Comparison of ENCODE assay signal across 12 cellular contexts in genomic region chr1:65527211-65527610, GRCh38.
A peak's percentile ranks its signal among the peaks of the same experiment; 100 is the strongest.
DNase-seq lines count a peak whose midpoint lies in the region; ATAC-seq, FAIRE-seq and TF ChIP-seq lines count a peak whose summit lies in the region.
"Had no signal": no experiment of that assay in that cellular context is flagged by ENCODE, and none has a peak within 500 bp of the region (broad histone marks: within the 10 kb centered on the region; RNA-seq: fewer than 3 reads in every experiment).

No MANE protein-coding gene starts in this region.

- POLR2A ChIA-PET in CD8-positive, alpha-beta memory T cell (lab: Charles Lee), result no interaction called here

- no peaks in the 10 kb centered on the region for H3K9me3 ChIP-seq in CD8-positive, alpha-beta memory T cell (ENCODE audit: low read length)
- no peaks in the 10 kb centered on the region for H3K9me3 ChIP-seq in pancreas
- H3K9me3 ChIP-seq: Caco-2 had no signal

- H3K36me3 Mint-ChIP-seq in CD8-positive, alpha-beta memory T cell, result peaks cover 0 to 17% (median 2%) of the 10 kb centered on the region in 3 donors

- H3K27ac ChIP-seq in CD8-positive, alpha-beta memory T cell (ENCODE audit: low read depth, low read length), result peak overlapping the region; percentile 65
- H3K27ac ChIP-seq in pancreas, result no peak overlapping the region

- H3K27ac Mint-ChIP-seq in CD8-positive, alpha-beta memory T cell, result no peak overlapping the region

- no peak for DNase-seq in CD8-positive, alpha-beta memory T cell
- DNase-seq in NCI-H446 treated with DMSO at 0.1 percent for 48 hours (lab: John Stamatoyannopoulos, UW) (peak; percentile 45), erythroblast (lab: John Stamatoyannopoulos, UW) (peak; percentile 48 to 55), pancreas (no peak), putamen (ENCODE audit: low spot score) (no peak), NCI-H69 (lab: John Stamatoyannopoulos, UW) (no peak)
- no peak for DNase-seq in activated CD4-positive, CD25-positive, alpha-beta regulatory T cell treated with anti-CD3 and anti-CD28 coated beads, Interleukin-2, amount 50 U/mL, for 72 hours
- DNase-seq: Caco-2; kidney glomerular epithelial cell; NK-92 treated with Interleukin-12 subunit alpha and Interleukin-12 subunit beta, amount 100 ng/mL, for 24 hours had no signal

- FAIRE-seq in pancreas (lab: Jason Lieb, UNC), result no peak
- FAIRE-seq: GM18507 had no signal

- TF ChIP-seq CTCF in pancreas (IDR thresholded peaks at IDR 0.05), result no peak

- H3K4me3 Mint-ChIP-seq in CD8-positive, alpha-beta memory T cell, result no peak overlapping the region

- H3K9me3 Mint-ChIP-seq in CD8-positive, alpha-beta memory T cell, result peaks cover 0 to 30% (median 11%) of the 10 kb centered on the region in 5 donors

- 14 to 20% methylated on average over 4 of the region's 4 CpGs for WGBS in pancreas, 2 donors

- H3K4me1 ChIP-seq in CD8-positive, alpha-beta memory T cell (ENCODE audit: insufficient read depth, low read length), result no peaks in the 10 kb centered on the region
- peaks cover 0 to 8% (median 5%) of the 10 kb centered on the region in 3 donors for H3K4me1 ChIP-seq in pancreas
- H3K4me1 ChIP-seq: Caco-2 had no signal

- no peaks in the 10 kb centered on the region for H3K36me3 ChIP-seq in CD8-positive, alpha-beta memory T cell (ENCODE audit: insufficient read depth, low read length)
- no peaks in the 10 kb centered on the region for H3K36me3 ChIP-seq in pancreas

- CTCF ChIA-PET in CD8-positive, alpha-beta memory T cell (lab: Charles Lee), result no interaction called here

- H3K4me3 ChIP-seq in CD8-positive, alpha-beta memory T cell (ENCODE audit: low read length), result no peak overlapping the region
- no peak overlapping the region for H3K4me3 ChIP-seq in pancreas

- ATAC-seq in pancreas, result peak in 3 of 4 donors; percentile 19 to 52 (median 43)
- no peak for ATAC-seq in GM19467 (IDR thresholded peaks at IDR 0.05; ENCODE audit: unreplicated experiment)

- H3K4me1 Mint-ChIP-seq in CD8-positive, alpha-beta memory T cell, result peaks cover 2 to 9% (median 5%) of the 10 kb centered on the region in 3 donors

- intact Hi-C loops in pancreas (cut with DNase I), result no loop called here

- peak; percentile 21 for TF ChIP-seq POLR2A in erythroblast (IDR thresholded peaks at IDR 0.05; ENCODE audit: low read length)

- peaks cover 13% of the 10 kb centered on the region for H3K27me3 ChIP-seq in CD8-positive, alpha-beta memory T cell (ENCODE audit: insufficient read depth, low read length, poor library complexity, severe bottlenecking)
- peaks cover 0 to 21% (median 0%) of the 10 kb centered on the region in 4 donors for H3K27me3 ChIP-seq in pancreas

- H3K27me3 Mint-ChIP-seq in CD8-positive, alpha-beta memory T cell, result peaks cover 32 to 53% of the 10 kb centered on the region in 2 donors

Comparison
In these comparisons a context has a peak if more than half of its experiments do, and no peak if none do; other contexts are left out.
1. DNase-seq: peak in NCI-H446 treated with DMSO at 0.1 percent for 48 hours (single experiment) and erythroblast (2 of 2); none in CD8-positive, alpha-beta memory T cell (0 of 5), pancreas (0 of 6), putamen (single experiment), activated CD4-positive, CD25-positive, alpha-beta regulatory T cell treated with anti-CD3 and anti-CD28 coated beads, Interleukin-2, amount 50 U/mL, for 72 hours (single experiment) and NCI-H69 (single experiment).